Comparison of ENCODE assay signal across 8 cellular contexts in genomic region chr3:160129459-160130061, GRCh38.
DNase-seq lines count a peak whose midpoint lies in the region; ATAC-seq and TF ChIP-seq lines count a peak whose summit lies in the region.

No MANE protein-coding gene starts in this region.

- no peak overlapping the region for H3K4me3 ChIP-seq in left lung

- H3K9me3 ChIP-seq in left lung, result no peaks in the 10 kb centered on the region

- H3K4me1 ChIP-seq in left lung, result peaks cover 14 to 51% of the 10 kb centered on the region in 2 donors

- ATAC-seq in GM18511 (IDR thresholded peaks at IDR 0.05; ENCODE audit: unreplicated experiment), result peak; percentile 75
- ATAC-seq in HG03095 (IDR thresholded peaks at IDR 0.05; ENCODE audit: unreplicated experiment), result peak; percentile 48
- peak; percentile 55 for ATAC-seq in left lung

- peak overlapping the region in 1 of 2 donors; percentile 23 for H3K27ac ChIP-seq in left lung

- intact Hi-C loops in left lung (cut with DNase I), result no loop called here

- H3K27me3 ChIP-seq in left lung, result peaks cover 0 to 10% of the 10 kb centered on the region in 2 donors

- DNase-seq in SKM-1 (lab: John Stamatoyannopoulos, UW; ENCODE audit: unreplicated experiment) (peak; percentile 35), left lung (no peak), GM13977 (ENCODE audit: low spot score) (no peak), D341Med (ENCODE audit: low spot score) (no peak), HuH-7 (ENCODE audit: low spot score) (no peak), NCI-H526 (lab: John Stamatoyannopoulos, UW) (no peak)

- TF ChIP-seq CTCF in left lung (IDR thresholded peaks at IDR 0.05) (no peak), GM13977 (IDR thresholded peaks at IDR 0.05; ENCODE audit: extremely low read depth, insufficient read depth, missing control alignments) (no peak)

- no peaks in the 10 kb centered on the region for H3K36me3 ChIP-seq in left lung

- in situ Hi-C loops in GM13977 (cut with MboI; ENCODE audit: low pct_unique_long_range_greater_than_20kb, low sequenced_read_pairs, unreplicated experiment), result no loop called here
